In the genomic region with DNA sequence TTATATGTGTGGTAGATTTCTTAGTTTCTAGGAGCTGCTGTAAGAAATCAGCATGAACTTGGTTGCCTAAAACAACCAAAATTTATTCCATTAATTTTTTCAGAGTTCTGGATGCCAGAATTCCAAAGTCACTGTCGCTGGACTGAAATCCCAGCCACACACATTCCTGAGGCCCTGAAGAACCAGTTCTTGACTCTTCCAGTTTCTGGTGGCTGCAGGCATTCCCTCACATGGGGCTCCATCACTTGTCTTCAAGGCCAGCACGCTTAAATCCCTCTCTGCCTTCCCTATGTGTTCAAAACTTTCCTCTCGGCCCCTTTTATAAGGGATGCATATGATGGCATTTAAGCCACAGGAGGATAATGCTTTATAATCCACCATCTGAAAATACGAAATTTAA, we compare ENCODE assay signal across 25 cellular contexts.
DNase-seq lines count a peak whose midpoint lies in the region; ATAC-seq, FAIRE-seq and TF ChIP-seq lines count a peak whose summit lies in the region.
"Had no signal": no experiment of that assay in that cellular context is flagged by ENCODE, and none has a peak within 500 bp of the region (broad histone marks: within the 10 kb centered on the region; RNA-seq: fewer than 3 reads in every experiment).

No MANE protein-coding gene starts in this region.

- in situ Hi-C loops in gastrocnemius medialis (cut with MboI; ENCODE audit: low sequenced_read_pairs in 4 of 4), result no loop called here

- H3K27ac Mint-ChIP-seq in astrocyte (ENCODE audit: unreplicated experiment), result peak overlapping the region; percentile 20
- H3K27ac Mint-ChIP-seq: CD14-positive monocyte; CD4-positive, alpha-beta T cell; CD8-positive, alpha-beta memory T cell had no signal

- H3K36me3 Mint-ChIP-seq in astrocyte (ENCODE audit: low read depth, unreplicated experiment), result no peaks in the 10 kb centered on the region
- H3K36me3 Mint-ChIP-seq: CD14-positive monocyte; CD8-positive, alpha-beta memory T cell had no signal

- no peak for TF ChIP-seq CTCF in astrocyte (IDR thresholded peaks at IDR 0.05; ENCODE audit: insufficient read depth, low read depth, low read length)
- no peak for TF ChIP-seq CTCF in gastrocnemius medialis (IDR thresholded peaks at IDR 0.05 in 4 of 5, conservative IDR thresholded peaks at IDR 0.05 in 1 of 5)

- H3K27ac ChIP-seq in astrocyte (ENCODE audit: low read depth, low read length), result no peak overlapping the region
- no peak overlapping the region for H3K27ac ChIP-seq in gastrocnemius medialis
- H3K27ac ChIP-seq: BLaER1 treated with 17β-estradiol and CSF1 and Interleukin-3, amounts not matched to agents 10 nM and 100 nM; GM23248 had no signal

- no peak overlapping the region for H3K4me3 Mint-ChIP-seq in astrocyte (ENCODE audit: unreplicated experiment)
- H3K4me3 Mint-ChIP-seq: CD14-positive monocyte; CD4-positive, alpha-beta T cell; CD8-positive, alpha-beta memory T cell; H9 had no signal

- TF ChIP-seq POLR2A in gastrocnemius medialis (IDR thresholded peaks at IDR 0.05), result no peak

- H3K9me3 ChIP-seq in astrocyte (ENCODE audit: insufficient read depth, low read depth, low read length) (no peaks in the 10 kb centered on the region), gastrocnemius medialis (no peaks in the 10 kb centered on the region)
- H3K9me3 ChIP-seq: A549; BE2C; BLaER1 treated with 17β-estradiol and CSF1 and Interleukin-3, amounts not matched to agents 10 nM and 100 nM had no signal

- no peak overlapping the region for H3K9ac ChIP-seq in astrocyte (ENCODE audit: low read length)
- H3K9ac ChIP-seq: BLaER1 treated with 17β-estradiol and CSF1 and Interleukin-3, amounts not matched to agents 10 nM and 100 nM; GM23248 had no signal

- H3K27me3 ChIP-seq in astrocyte (ENCODE audit: insufficient read depth, low read length) (no peaks in the 10 kb centered on the region), gastrocnemius medialis (no peaks in the 10 kb centered on the region)
- H3K27me3 ChIP-seq: BE2C; BLaER1 treated with 17β-estradiol and CSF1 and Interleukin-3, amounts not matched to agents 10 nM and 100 nM had no signal

- intact Hi-C loops in gastrocnemius medialis (cut with DNase I; ENCODE audit: low total_unique reads), result no loop called here

- H3K4me1 Mint-ChIP-seq in astrocyte (ENCODE audit: low read depth, unreplicated experiment), result peaks cover 5% of the 10 kb centered on the region
- H3K4me1 Mint-ChIP-seq: CD14-positive monocyte; CD8-positive, alpha-beta memory T cell; H9 had no signal

- H3K9me3 Mint-ChIP-seq in astrocyte (ENCODE audit: unreplicated experiment), result no peaks in the 10 kb centered on the region

- H3K4me1 ChIP-seq in astrocyte (ENCODE audit: insufficient read depth, low read length) (no peaks in the 10 kb centered on the region), gastrocnemius medialis (no peaks in the 10 kb centered on the region)
- H3K4me1 ChIP-seq: BE2C; BLaER1 treated with 17β-estradiol and CSF1 and Interleukin-3, amounts not matched to agents 10 nM and 100 nM had no signal

- ATAC-seq in gastrocnemius medialis (no peak), HG03039 (IDR thresholded peaks at IDR 0.05; ENCODE audit: unreplicated experiment) (no peak)
- ATAC-seq: A549, GM12878, HCT116 had no signal

- no peak overlapping the region for H2AFZ ChIP-seq in astrocyte (ENCODE audit: low read depth, low read length)
- H2AFZ ChIP-seq: GM23248 had no signal

- no peak for FAIRE-seq in astrocyte (lab: Jason Lieb, UNC)
- FAIRE-seq: A549, D721Med, G401.6, GM12878, GM19239 had no signal

- H3K36me3 ChIP-seq in astrocyte (ENCODE audit: insufficient read depth, low read length) (no peaks in the 10 kb centered on the region), gastrocnemius medialis (no peaks in the 10 kb centered on the region)
- H3K36me3 ChIP-seq: BE2C; BLaER1 treated with 17β-estradiol and CSF1 and Interleukin-3, amounts not matched to agents 10 nM and 100 nM had no signal

- peak; percentile 34 for DNase-seq in ELF-1 (ENCODE audit: low read depth, low spot score)
- no peak for DNase-seq in astrocyte (ENCODE audit: low read depth)
- DNase-seq in myocyte (ENCODE audit: low read depth), result peak; percentile 2
- no peak for DNase-seq in T-helper 9 cell
- no peak for DNase-seq in gastrocnemius medialis
- DNase-seq in RKO (ENCODE audit: low spot score), result no peak
- DNase-seq: 8988T; ACHN; AML-193; BE2C; CD4-positive, alpha-beta T cell; CD8-positive, alpha-beta memory T cell; DMS 273 treated with DMSO at 0.1 percent for 48 hours; DMS79; GM23248; H9 had no signal

- H4K20me1 ChIP-seq in astrocyte (ENCODE audit: insufficient read depth, low read length), result no peaks in the 10 kb centered on the region
- H4K20me1 ChIP-seq: BLaER1 treated with 17β-estradiol and CSF1 and Interleukin-3, amounts not matched to agents 10 nM and 100 nM had no signal

- H3K4me3 ChIP-seq in astrocyte (ENCODE audit: insufficient read depth, low read depth, low read length), result no peak overlapping the region
- no peak overlapping the region for H3K4me3 ChIP-seq in gastrocnemius medialis
- H3K4me3 ChIP-seq: A549; BLaER1 treated with 17β-estradiol and CSF1 and Interleukin-3, amounts not matched to agents 10 nM and 100 nM; GM12878; GM23248 had no signal

- H3K79me2 ChIP-seq in astrocyte (ENCODE audit: insufficient read depth, low read length), result no peaks in the 10 kb centered on the region

- no peaks in the 10 kb centered on the region for H3K27me3 Mint-ChIP-seq in astrocyte (ENCODE audit: low read depth, unreplicated experiment)
- H3K27me3 Mint-ChIP-seq: CD4-positive, alpha-beta T cell; CD8-positive, alpha-beta memory T cell had no signal

- H3K4me2 ChIP-seq in astrocyte (ENCODE audit: low read length), result no peak overlapping the region
- H3K4me2 ChIP-seq: A549; BLaER1 treated with 17β-estradiol and CSF1 and Interleukin-3, amounts not matched to agents 10 nM and 100 nM had no signal

Comparison
In these comparisons a context has a peak if more than half of its experiments do, and no peak if none do; other contexts are left out.
1. DNase-seq: peak in ELF-1 (single experiment) and myocyte (single experiment); none in astrocyte (single experiment), T-helper 9 cell (single experiment), gastrocnemius medialis (0 of 2) and RKO (single experiment).